25 cellular contexts compared by ENCODE assay signal in genomic region chr9:123104807-123105206, GRCh38.
"Had no signal": no experiment of that assay in that cellular context is flagged by ENCODE, and none has a peak within 500 bp of the region (broad histone marks: within the 10 kb centered on the region; RNA-seq: fewer than 3 reads in every experiment).

No MANE protein-coding gene starts in this region.

- H3K36me3 Mint-ChIP-seq: activated naive CD4-positive, alpha-beta T cell treated with anti-CD3 and anti-CD28 coated beads, Interleukin-2, amount 50 U/mL, for 72 hours had no signal

- H3K4me1 ChIP-seq: right atrium auricular region, suprapubic skin, tibial artery, upper lobe of right lung had no signal

- H3K27me3 Mint-ChIP-seq: activated CD8-positive, alpha-beta T cell treated with anti-CD3 and anti-CD28 coated beads for 36 hours; central memory CD8-positive, alpha-beta T cell; dendritic cell treated with granulocyte-macrophage colony-stimulating factor and Interleukin-4, amounts not matched to agents 40 ng/mL and 50 ng/mL, for 4 days had no signal

- H3K27me3 ChIP-seq: heart left ventricle, right atrium auricular region, suprapubic skin, tibial artery, upper lobe of right lung had no signal

- H3K9me3 ChIP-seq: heart left ventricle, right atrium auricular region, suprapubic skin, tibial artery, upper lobe of right lung had no signal

- DNase-seq: activated CD4-positive, alpha-beta T cell treated with anti-CD3 and anti-CD28 coated beads for 1 hour; activated CD4-positive, alpha-beta T cell treated with anti-CD3 and anti-CD28 coated beads, Interleukin-2, amount 50 U/mL, for 1 hour; activated CD8-positive, alpha-beta T cell treated with anti-CD3 and anti-CD28 coated beads for 36 hours; activated naive CD4-positive, alpha-beta T cell; activated T-cell treated with anti-CD3 and anti-CD28 coated beads, Interleukin-2, amount 50 U/mL, for 72 hours; anterior cingulate cortex; endodermal cell; foreskin fibroblast; heart left ventricle; hypothalamus; immature natural killer cell; kidney; left colon; midbrain; natural killer cell; T1000; tibial artery; upper lobe of right lung had no signal

- H3K27ac ChIP-seq: heart left ventricle, right atrium auricular region, suprapubic skin, tibial artery, upper lobe of right lung had no signal

- H3K4me3 Mint-ChIP-seq: activated CD8-positive, alpha-beta T cell treated with anti-CD3 and anti-CD28 coated beads for 36 hours; activated T-cell treated with anti-CD3 and anti-CD28 coated beads, Interleukin-2, amount 50 U/mL, for 72 hours; central memory CD8-positive, alpha-beta T cell; dendritic cell treated with granulocyte-macrophage colony-stimulating factor and Interleukin-4, amounts not matched to agents 40 ng/mL and 50 ng/mL, for 4 days; endodermal cell; immature natural killer cell; natural killer cell; T-helper 1 cell treated with Interleukin-12 subunit alpha and Interleukin-12 subunit beta and Interleukin-4 antibody, amounts not matched to agents 30 μg/mL and 1 μg/mL, for 36 hours had no signal

- H3K27ac Mint-ChIP-seq: activated CD8-positive, alpha-beta T cell treated with anti-CD3 and anti-CD28 coated beads for 36 hours; activated naive CD4-positive, alpha-beta T cell treated with anti-CD3 and anti-CD28 coated beads, Interleukin-2, amount 50 U/mL, for 72 hours; dendritic cell treated with granulocyte-macrophage colony-stimulating factor and Interleukin-4, amounts not matched to agents 40 ng/mL and 50 ng/mL, for 4 days; endodermal cell; immature natural killer cell; natural killer cell; T-helper 1 cell treated with Interleukin-12 subunit alpha and Interleukin-12 subunit beta and Interleukin-4 antibody, amounts not matched to agents 30 μg/mL and 1 μg/mL, for 36 hours had no signal

- H3K4me3 ChIP-seq: heart left ventricle, right atrium auricular region, suprapubic skin, tibial artery, upper lobe of right lung had no signal

- H3K9me3 Mint-ChIP-seq: activated CD8-positive, alpha-beta T cell treated with anti-CD3 and anti-CD28 coated beads for 36 hours; activated naive CD4-positive, alpha-beta T cell treated with anti-CD3 and anti-CD28 coated beads, Interleukin-2, amount 50 U/mL, for 72 hours; activated T-cell treated with anti-CD3 and anti-CD28 coated beads, Interleukin-2, amount 50 U/mL, for 72 hours; central memory CD8-positive, alpha-beta T cell; dendritic cell treated with granulocyte-macrophage colony-stimulating factor and Interleukin-4, amounts not matched to agents 40 ng/mL and 50 ng/mL, for 4 days; endodermal cell; immature natural killer cell; natural killer cell; T-helper 1 cell treated with Interleukin-12 subunit alpha and Interleukin-12 subunit beta and Interleukin-4 antibody, amounts not matched to agents 30 μg/mL and 1 μg/mL, for 36 hours had no signal

- ATAC-seq: activated CD8-positive, alpha-beta T cell treated with anti-CD3 and anti-CD28 coated beads for 36 hours; activated naive CD4-positive, alpha-beta T cell treated with anti-CD3 and anti-CD28 coated beads, Interleukin-2, amount 50 U/mL, for 72 hours; activated T-cell treated with anti-CD3 and anti-CD28 coated beads, Interleukin-2, amount 50 U/mL, for 72 hours; esophagus mucosa; heart left ventricle; left colon; natural killer cell; upper lobe of right lung had no signal

- H3K4me1 Mint-ChIP-seq: central memory CD8-positive, alpha-beta T cell; immature natural killer cell; natural killer cell had no signal
